Comparison of ENCODE assay signal across 25 cellular contexts in genomic region chr1:226751214-226751613, GRCh38. TPM values are rescaled to one million over a fixed set of nuclear protein-coding genes. Genes with fewer than 3 reads are reported as not detected.
DNase-seq lines count a peak whose midpoint lies in the region; ATAC-seq, FAIRE-seq and TF ChIP-seq lines count a peak whose summit lies in the region.
"Had no signal": no experiment of that assay in that cellular context is flagged by ENCODE, and none has a peak within 500 bp of the region (broad histone marks: within the 10 kb centered on the region; RNA-seq: fewer than 3 reads in every experiment).

No MANE protein-coding gene starts in this region.

- TF ChIP-seq POLR2A in K562 (conservative IDR thresholded peaks at IDR 0.05) (no peak), body of pancreas (IDR thresholded peaks at IDR 0.05) (no peak)

- H4K20me1 ChIP-seq in MM.1S (ENCODE audit: insufficient read depth, low read length) (no peaks in the 10 kb centered on the region), K562 (replicated peaks; ENCODE audit: control insufficient read depth, insufficient read depth, low read length) (no peaks in the 10 kb centered on the region)
- H4K20me1 ChIP-seq: BLaER1 had no signal

- H3K79me2 ChIP-seq in MM.1S (ENCODE audit: low read length), result no peaks in the 10 kb centered on the region
- H3K79me2 ChIP-seq in K562 (ENCODE audit: control insufficient read depth, insufficient read depth, low read length), result no peaks in the 10 kb centered on the region

- H3K4me1 ChIP-seq in MM.1S (ENCODE audit: low read length) (peaks cover 7% of the 10 kb centered on the region; the same call in 1 of the 2 replicates), K562 (replicated peaks in 1 of 2; ENCODE audit: control insufficient read depth in 2 of 2, insufficient read depth in 2 of 2, low read length in 2 of 2) (peaks cover 11 to 12% of the 10 kb centered on the region in 2 experiments; a peak in 3 of 5 replicates), body of pancreas (no peaks in the 10 kb centered on the region)
- H3K4me1 ChIP-seq: BE2C had no signal

- 0% methylated on average over 2 of the region's 2 CpGs for WGBS in K562 (ENCODE audit: insufficient coverage, low coverage, missing lambda C conversion rate)
- 71 to 81% methylated on average over 2 of the region's 2 CpGs for WGBS in body of pancreas, 2 donors

- ATAC-seq in K562, result no peak
- no peak for ATAC-seq in HG03460 (IDR thresholded peaks at IDR 0.05; ENCODE audit: unreplicated experiment)
- no peak for ATAC-seq in HG02852 (IDR thresholded peaks at IDR 0.05; ENCODE audit: unreplicated experiment)
- ATAC-seq in body of pancreas, result no peak
- ATAC-seq: GM12878 had no signal

- no peak for TF ChIP-seq EP300 in K562 (IDR thresholded peaks at IDR 0.05; ENCODE audit: low read length)

- TF ChIP-seq CTCF in MM.1S (IDR thresholded peaks at IDR 0.05; ENCODE audit: low read length) (no peak), K562 (IDR thresholded peaks at IDR 0.05 in 2 of 3, conservative IDR thresholded peaks at IDR 0.05 in 1 of 3; ENCODE audit: insufficient read depth in 2 of 3, low read depth in 1 of 3, low read length in 3 of 3) (no peak), body of pancreas (IDR thresholded peaks at IDR 0.05) (no peak)

- H3K9me1 ChIP-seq in K562 (ENCODE audit: control insufficient read depth, insufficient read depth, low read length), result no peaks in the 10 kb centered on the region

- intact Hi-C loops in K562 (cut with micrococcal nuclease) (no loop called here), body of pancreas (cut with DNase I) (no loop called here)

- POLR2A ChIA-PET in K562 (lab: Yijun Ruan, JAX), result interaction anchor here (0.6 to 1.4 kb wide), 6 partner anchors 10 to 689 kb away, joined by 3 to 5 read pairs (median 3); partner anchors contain the start of gene H3-3A

- H3K9ac ChIP-seq in MM.1S (ENCODE audit: low read length) (no peak overlapping the region), K562 (ENCODE audit: insufficient read depth in 1 of 2, low read depth in 2 of 2, low read length in 2 of 2) (no peak overlapping the region)
- H3K9ac ChIP-seq: BLaER1 had no signal

- no peak for FAIRE-seq in K562 (lab: Jason Lieb, UNC)
- FAIRE-seq: A204.1, GM12878, GM12892, GM18507 had no signal

- H2AFZ ChIP-seq in MM.1S (ENCODE audit: low read length), result peak overlapping the region; percentile 50; the same call in 1 of the 2 replicates
- H2AFZ ChIP-seq in K562 (ENCODE audit: low read depth, low read length), result no peak overlapping the region

- no peak for TF ChIP-seq RAD21 in K562 (CRISPR knock-in tag; conservative IDR thresholded peaks at IDR 0.05 in 1 of 2, IDR thresholded peaks at IDR 0.05 in 1 of 2)

- H3K4me3 ChIP-seq in MM.1S (ENCODE audit: low read length) (no peak overlapping the region), K562 (no peak overlapping the region), body of pancreas (no peak overlapping the region)
- H3K4me3 ChIP-seq: BLaER1, GM12878 had no signal

- no peaks in the 10 kb centered on the region for H3K36me3 ChIP-seq in MM.1S (replicated peaks; ENCODE audit: insufficient read depth, low read length)
- H3K36me3 ChIP-seq in K562 (ENCODE audit: control insufficient read depth, insufficient read depth, low read length), result no peaks in the 10 kb centered on the region
- no peaks in the 10 kb centered on the region for H3K36me3 ChIP-seq in body of pancreas (replicated peaks in 1 of 2; ENCODE audit: insufficient read depth in 1 of 2, low read depth in 2 of 2)
- H3K36me3 ChIP-seq: BE2C, BLaER1 had no signal

- no peak overlapping the region for H3K27ac ChIP-seq in MM.1S (ENCODE audit: low read length)
- H3K27ac ChIP-seq in K562 (ENCODE audit: extremely low read depth, low read depth, low read length), result no peak overlapping the region
- no peak overlapping the region for H3K27ac ChIP-seq in body of pancreas
- H3K27ac ChIP-seq: BLaER1 had no signal

- H3F3A ChIP-seq in MM.1S (ENCODE audit: insufficient read depth, low read length), result no peaks in the 10 kb centered on the region

- no peaks in the 10 kb centered on the region for H3K9me2 ChIP-seq in MM.1S (replicated peaks; ENCODE audit: insufficient read depth, low read length)

- H3K9me3 ChIP-seq in MM.1S (replicated peaks; ENCODE audit: insufficient read depth, low read length) (no peaks in the 10 kb centered on the region), K562 (replicated peaks; ENCODE audit: control insufficient read depth, insufficient read depth, low read depth, low read length) (no peaks in the 10 kb centered on the region), body of pancreas (no peaks in the 10 kb centered on the region)

- no peaks in the 10 kb centered on the region for H3K27me3 ChIP-seq in MM.1S (replicated peaks; ENCODE audit: insufficient read depth, low read length)
- H3K27me3 ChIP-seq in K562 (ENCODE audit: control insufficient read depth in 2 of 2, insufficient read depth in 2 of 2, low read length in 2 of 2), result peaks cover 30 to 38% of the 10 kb centered on the region in 2 experiments
- no peaks in the 10 kb centered on the region for H3K27me3 ChIP-seq in body of pancreas
- H3K27me3 ChIP-seq: BE2C, BLaER1 had no signal

- no TSS peak for BruUV-seq in K562 (replicated peaks; lab: Mats Ljungman, UMichigan)

- in situ Hi-C loops in K562 (cut with MboI), result no loop called here

- no peak for DNase-seq in MM.1S
- no peak for DNase-seq in K562 (ENCODE audit: extremely low read depth in 1 of 4, low spot score in 3 of 4)
- DNase-seq in body of pancreas, result no peak
- DNase-seq: 8988T; ACHN; BE2C; C1 segment of cervical spinal cord; CD4-positive, alpha-beta memory T cell; CD4-positive, CD25-positive, alpha-beta regulatory T cell; CD8-positive, alpha-beta memory T cell; COR-L47; DMS 273 treated with DMSO at 0.1 percent for 48 hours; DMS153; DMS53; DMS79; DND-41; EL; GDM1 had no signal

- CTCF ChIA-PET in K562 (lab: Yijun Ruan, JAX; ENCODE audit: low intra/inter-chr PET ratio), result no interaction called here

- H3K4me2 ChIP-seq in MM.1S (ENCODE audit: low read depth, low read length), result no peak overlapping the region
- no peak overlapping the region for H3K4me2 ChIP-seq in K562 (ENCODE audit: insufficient read depth, low read length)
- H3K4me2 ChIP-seq: BLaER1 had no signal

TF ChIP-seq in K562, 482 proteins besides CTCF, POLR2A, EP300 and RAD21:
- TF ChIP-seq ZNF12 (CRISPR knock-in tag; IDR thresholded peaks at IDR 0.05), result no peak
- TF ChIP-seq CBX5 (IDR thresholded peaks at IDR 0.05; ENCODE audit: borderline replicate concordance, low read depth), result no peak
- TF ChIP-seq, protein P1, sequence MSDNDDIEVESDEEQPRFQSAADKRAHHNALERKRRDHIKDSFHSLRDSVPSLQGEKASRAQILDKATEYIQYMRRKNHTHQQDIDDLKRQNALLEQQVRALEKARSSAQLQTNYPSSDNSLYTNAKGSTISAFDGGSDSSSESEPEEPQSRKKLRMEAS (CRISPR knock-in tag; IDR thresholded peaks at IDR 0.05), result no peak
- no peak for TF ChIP-seq ETS2 (tag; IDR thresholded peaks at IDR 0.05; ENCODE audit: borderline replicate concordance, poor library complexity, severe bottlenecking)
- TF ChIP-seq ZNF76 (CRISPR knock-in tag; IDR thresholded peaks at IDR 0.05; ENCODE audit: borderline replicate concordance), result no peak
- peak; percentile 61 for TF ChIP-seq ZNF121 (CRISPR knock-in tag; conservative IDR thresholded peaks at IDR 0.05)
TF ChIP-seq in K562: peak in this region for 1.

RNA-seq across cellular contexts. Expression of gene ITPKB, which starts 12.1 kb away (rescaled TPM):
- 0.09 TPM in 1 of 2 replicates, not detected in the other for total RNA-seq in K562 (2011; cell fraction: chromatin; rRNA removed; ENCODE audit: low replicate concordance)
- 0.13 TPM in 1 of 2 replicates, not detected in the other for total RNA-seq in K562 (2011; cell fraction: nucleolus; rRNA removed)
- 0.07 and 0.08 TPM in 2 replicates for total RNA-seq in K562 (2011; cell fraction: nucleoplasm; rRNA removed)
- total RNA-seq in K562 (2014; rRNA removed) (not detected in 2 replicates), K562 (2014; rRNA removed; fragmentation: Illumina TruSeq; extraction: Trizol) (not detected in 2 replicates), K562 (2015; rRNA removed; fragmentation: Illumina TruSeq; extraction: Trizol) (not detected in 2 replicates), K562 (2021) (0.22 and 0.27 TPM in 2 replicates), body of pancreas (10 to 100 TPM; 13.0 to 21.1 TPM)
- polyA plus RNA-seq in K562 (2011; rRNA removed) (0.01 TPM in 2 replicates), K562 (2014; fragmentation: Illumina TruSeq; extraction: Trizol) (not detected in 2 replicates), K562 (2014; fragmentation: Nextera tagmentation; extraction: Ambion mirVana) (not detected), K562 (2014; rRNA removed) (not detected in 2 replicates)
- 0.01 TPM in 1 of 2 replicates, not detected in the other for polyA plus RNA-seq in K562 (2011; cell fraction: cytosol; rRNA removed)
- 0.03 TPM in 1 of 2 replicates, not detected in the other for polyA plus RNA-seq in K562 (2011; cell fraction: nucleus; rRNA removed)
- 0.01 TPM in 1 of 2 replicates, not detected in the other for polyA plus RNA-seq in K562 (2012)
- polyA minus RNA-seq in K562 (2011; rRNA and poly(A)+ RNA removed), result not detected in 2 replicates
- not detected in 2 replicates for polyA minus RNA-seq in K562 (2011; cell fraction: cytosol; rRNA and poly(A)+ RNA removed)
- polyA minus RNA-seq in K562 (2011; cell fraction: nucleus; rRNA and poly(A)+ RNA removed), result not detected in 2 replicates

Comparison
In these comparisons a context has a peak if more than half of its experiments do, and no peak if none do; other contexts are left out.
1. RNA of gene ITPKB, which starts 12.1 kb away (total RNA-seq): 13.0 to 21.1 TPM in body of pancreas; 0.07 to 0.27 TPM in K562; every median in the first group is over 10 times any median in the second.